In the genomic region with DNA sequence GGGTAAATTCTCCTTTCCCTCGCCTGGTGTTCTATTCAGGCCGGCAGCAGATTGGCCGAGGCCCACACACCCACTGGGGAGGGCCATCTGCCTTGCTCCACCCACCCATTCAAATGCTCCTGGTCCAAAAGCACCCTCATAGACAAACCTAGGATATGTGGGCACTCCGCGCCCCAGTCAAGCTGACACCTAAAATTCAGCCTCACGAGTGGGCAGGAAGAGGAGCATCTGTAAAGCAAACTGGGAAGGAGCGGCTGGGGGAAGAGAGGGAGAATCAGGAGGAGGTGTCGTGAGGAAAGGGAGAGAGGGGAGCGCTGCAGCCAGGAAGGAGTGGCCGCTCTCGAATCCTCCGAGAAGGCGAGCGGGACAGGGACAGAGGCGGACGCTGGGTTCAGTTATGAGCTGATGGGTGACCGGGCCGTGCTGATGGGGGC, we compare ENCODE assay signal across 12 cellular contexts.
DNase-seq lines count a peak whose midpoint lies in the region; ATAC-seq and TF ChIP-seq lines count a peak whose summit lies in the region.
"Had no signal": no experiment of that assay in that cellular context is flagged by ENCODE, and none has a peak within 500 bp of the region (broad histone marks: within the 10 kb centered on the region; RNA-seq: fewer than 3 reads in every experiment).

No MANE protein-coding gene starts in this region.

- no peak for TF ChIP-seq CTCF in osteoblast (IDR thresholded peaks at IDR 0.05; ENCODE audit: extremely low read depth, low read depth, low read length)
- TF ChIP-seq CTCF in PC-3 (conservative IDR thresholded peaks at IDR 0.05; ENCODE audit: low read depth, low read length): no peak

- CTCF ChIA-PET in PC-3 (lab: Charles Lee): interaction anchor here (1.2 kb wide), 1 partner anchor 11 kb away, joined by 3 read pairs; no protein-coding TSS in a partner anchor

- H3K4me3 ChIP-seq in osteoblast (ENCODE audit: insufficient read depth, low read length): peak overlapping the region; percentile 36
- H3K4me3 ChIP-seq in PC-3 (ENCODE audit: low read length): no peak overlapping the region
- H3K4me3 ChIP-seq: uterus had no signal

- H3K36me3 Mint-ChIP-seq in activated naive CD8-positive, alpha-beta T cell treated with anti-CD3 and anti-CD28 coated beads, Interleukin-2, amount 10 ng/mL, durations not matched to agents 7 days and 5 days: no peaks in the 10 kb centered on the region

- H3K27me3 Mint-ChIP-seq in activated naive CD8-positive, alpha-beta T cell treated with anti-CD3 and anti-CD28 coated beads, Interleukin-2, amount 10 ng/mL, durations not matched to agents 7 days and 5 days: peaks cover 26% of the 10 kb centered on the region

- H3F3A ChIP-seq in PC-3 (ENCODE audit: low read length, unreplicated experiment): no peaks in the 10 kb centered on the region

- H4K20me1 ChIP-seq in osteoblast (ENCODE audit: insufficient read depth, low read length) (no peaks in the 10 kb centered on the region), PC-3 (ENCODE audit: low read length) (no peaks in the 10 kb centered on the region)

- peaks cover 23% of the 10 kb centered on the region for H3K4me1 ChIP-seq in osteoblast (ENCODE audit: insufficient read depth, low read length)
- peaks cover 45% of the 10 kb centered on the region for H3K4me1 ChIP-seq in PC-3 (ENCODE audit: insufficient read depth, low read length)

- no peak for ATAC-seq in activated naive CD8-positive, alpha-beta T cell treated with anti-CD3 and anti-CD28 coated beads, Interleukin-2, amount 10 ng/mL, durations not matched to agents 7 days and 5 days (ENCODE audit: low read depth)
- no peak for ATAC-seq in PC-3
- ATAC-seq: activated T-cell treated with anti-CD3 and anti-CD28 coated beads, Interleukin-2, amount 50 U/mL, for 4 hours had no signal

- H3K9ac ChIP-seq in PC-3 (ENCODE audit: low read length): no peak overlapping the region

- no peaks in the 10 kb centered on the region for H3K9me2 ChIP-seq in PC-3 (replicated peaks; ENCODE audit: low read length)

- intact Hi-C loops in PC-3 (cut with micrococcal nuclease): no loop called here

- no peak overlapping the region for H3K27ac ChIP-seq in osteoblast (ENCODE audit: low read depth, low read length)
- no peak overlapping the region for H3K27ac ChIP-seq in PC-3 (ENCODE audit: low read length)
- H3K27ac ChIP-seq: uterus had no signal

- H3K9me3 Mint-ChIP-seq in activated naive CD8-positive, alpha-beta T cell treated with anti-CD3 and anti-CD28 coated beads, Interleukin-2, amount 10 ng/mL, durations not matched to agents 7 days and 5 days: no peaks in the 10 kb centered on the region
- H3K9me3 Mint-ChIP-seq: activated T-cell treated with anti-CD3 and anti-CD28 coated beads, Interleukin-2, amount 50 U/mL, for 4 hours had no signal

- no TSS peak for BruUV-seq in PC-3 (replicated peaks; lab: Mats Ljungman, UMichigan)

- no peaks in the 10 kb centered on the region for H3K79me2 ChIP-seq in osteoblast (ENCODE audit: insufficient read depth, low read length)
- no peaks in the 10 kb centered on the region for H3K79me2 ChIP-seq in PC-3 (ENCODE audit: low read length)

- H3K9me3 ChIP-seq in osteoblast (ENCODE audit: low read depth, low read length) (no peaks in the 10 kb centered on the region), PC-3 (ENCODE audit: low read length) (no peaks in the 10 kb centered on the region)
- H3K9me3 ChIP-seq: uterus had no signal

- peak overlapping the region; percentile 52 for H3K27ac Mint-ChIP-seq in activated naive CD8-positive, alpha-beta T cell treated with anti-CD3 and anti-CD28 coated beads, Interleukin-2, amount 10 ng/mL, durations not matched to agents 7 days and 5 days

- peak overlapping the region; percentile 59 for H3K4me3 Mint-ChIP-seq in activated naive CD8-positive, alpha-beta T cell treated with anti-CD3 and anti-CD28 coated beads, Interleukin-2, amount 10 ng/mL, durations not matched to agents 7 days and 5 days
- H3K4me3 Mint-ChIP-seq: activated T-cell treated with anti-CD3 and anti-CD28 coated beads, Interleukin-2, amount 50 U/mL, for 4 hours had no signal

- peaks cover 7% of the 10 kb centered on the region for H3K4me1 Mint-ChIP-seq in activated naive CD8-positive, alpha-beta T cell treated with anti-CD3 and anti-CD28 coated beads, Interleukin-2, amount 10 ng/mL, durations not matched to agents 7 days and 5 days

- peak; percentile 26 for DNase-seq in EH (ENCODE audit: low read depth)
- no peak for DNase-seq in activated naive CD8-positive, alpha-beta T cell treated with anti-CD3 and anti-CD28 coated beads, Interleukin-2, amount 10 ng/mL, durations not matched to agents 7 days and 5 days
- DNase-seq in hippocampal formation (lab: John Stamatoyannopoulos, UW): peak; percentile 27 to 39
- no peak for DNase-seq in osteoblast (ENCODE audit: insufficient read length, low spot score, missing footprints)
- DNase-seq in NCI-H2029 (lab: John Stamatoyannopoulos, UW): no peak
- DNase-seq in PC-3: no peak
- DNase-seq in pons (ENCODE audit: low spot score): no peak
- DNase-seq in foreskin melanocyte: no peak
- DNase-seq: activated T-cell treated with anti-CD3 and anti-CD28 coated beads, Interleukin-2, amount 50 U/mL, for 4 hours; mammary epithelial cell; NCI-H446; uterus had no signal

- H3K36me3 ChIP-seq in osteoblast (ENCODE audit: insufficient read depth, low read length) (no peaks in the 10 kb centered on the region), PC-3 (ENCODE audit: low read depth, low read length) (no peaks in the 10 kb centered on the region)
- H3K36me3 ChIP-seq: uterus had no signal

- H3K4me2 ChIP-seq in osteoblast (ENCODE audit: insufficient read depth, low read length) (peak overlapping the region; percentile 51), PC-3 (ENCODE audit: low read length) (no peak overlapping the region)

- H2AFZ ChIP-seq in osteoblast (ENCODE audit: low read length) (peak overlapping the region; percentile 39), PC-3 (ENCODE audit: low read length) (no peak overlapping the region)

- POLR2A ChIA-PET in activated naive CD8-positive, alpha-beta T cell treated with anti-CD3 and anti-CD28 coated beads, Interleukin-2, amount 10 ng/mL, durations not matched to agents 7 days and 5 days (lab: Charles Lee): no interaction called here
- POLR2A ChIA-PET in PC-3 (lab: Charles Lee; ENCODE audit: unreplicated experiment): no interaction called here

- H3K27me3 ChIP-seq in osteoblast (ENCODE audit: insufficient read depth, low read length): peaks cover under 1% of the 10 kb centered on the region
- no peaks in the 10 kb centered on the region for H3K27me3 ChIP-seq in PC-3 (ENCODE audit: low read length)
- H3K27me3 ChIP-seq: uterus had no signal

Comparison
In these comparisons a context has a peak if more than half of its experiments do, and no peak if none do; other contexts are left out.
1. DNase-seq: peak in EH (single experiment) and hippocampal formation (2 of 2); none in activated naive CD8-positive, alpha-beta T cell treated with anti-CD3 and anti-CD28 coated beads, Interleukin-2, amount 10 ng/mL, durations not matched to agents 7 days and 5 days (single experiment), osteoblast (single experiment), NCI-H2029 (single experiment), PC-3 (single experiment), pons (single experiment) and foreskin melanocyte (single experiment).